ENCODE assay signal across 8 cellular contexts in genomic region chr7:156639426-156640256, GRCh38. TPM values are rescaled to one million over a fixed set of nuclear protein-coding genes. Genes with fewer than 3 reads are reported as not detected.
A peak's percentile ranks its signal among the peaks of the same experiment; 100 is the strongest.
DNase-seq lines count a peak whose midpoint lies in the region; ATAC-seq and TF ChIP-seq lines count a peak whose summit lies in the region.

No MANE protein-coding gene starts in this region.

- POLR2A ChIA-PET in A673 (lab: Charles Lee; ENCODE audit: low non-redundant PET) = interaction anchor here (0.6 kb wide), 1 partner anchor 164 kb away, joined by 3 read pairs; no protein-coding TSS in a partner anchor
- POLR2A ChIA-PET in activated B cell treated with CpG ODN at 0.5 μM for 24 hours (lab: Charles Lee) = no interaction called here

- H3K9me3 Mint-ChIP-seq in activated B cell treated with CpG ODN at 0.5 μM for 24 hours (peaks cover 3% of the 10 kb centered on the region), glutamatergic neuron (ENCODE audit: unreplicated experiment) (peaks cover 8% of the 10 kb centered on the region)

- H3K36me3 ChIP-seq in A673 (ENCODE audit: insufficient read depth, low read length, poor library complexity, severe bottlenecking) = no peaks in the 10 kb centered on the region

- intact Hi-C loops in A673 (cut with micrococcal nuclease; ENCODE audit: unreplicated experiment) (loop anchor here (10.0 kb wide), 1 partner anchor 175 kb away; no protein-coding TSS in a partner anchor), activated B cell treated with CpG ODN at 0.5 μM for 24 hours (cut with micrococcal nuclease) (loop anchor here (1.0 to 5.0 kb wide), 7 partner anchors 141 to 1637 kb away; partner anchors contain the start of genes INSIG1, LMBR1, NOM1 and PAXIP1)

- H3K4me3 Mint-ChIP-seq in activated B cell treated with CpG ODN at 0.5 μM for 24 hours = peak overlapping the region; percentile 92
- H3K4me3 Mint-ChIP-seq in glutamatergic neuron (ENCODE audit: unreplicated experiment) = peak overlapping the region; percentile 86

- H3K4me3 ChIP-seq in A673 (ENCODE audit: low read depth, low read length, poor library complexity, severe bottlenecking) = peak overlapping the region; percentile 59
- H3K4me3 ChIP-seq in retinal pigment epithelial cell (ENCODE audit: low read length) = peak overlapping the region; percentile 82

- peaks cover 7% of the 10 kb centered on the region for H3K27me3 ChIP-seq in A673 (replicated peaks; ENCODE audit: insufficient read depth, low read depth, low read length, poor library complexity)

- peak overlapping the region; percentile 80 for H3K27ac Mint-ChIP-seq in activated B cell treated with CpG ODN at 0.5 μM for 24 hours
- H3K27ac Mint-ChIP-seq in glutamatergic neuron (ENCODE audit: unreplicated experiment) = peak overlapping the region; percentile 73

- TF ChIP-seq CTCF in A673 (conservative IDR thresholded peaks at IDR 0.05; ENCODE audit: low read depth, low read length) = no peak
- TF ChIP-seq CTCF in activated B cell treated with CpG ODN at 0.5 μM for 24 hours (IDR thresholded peaks at IDR 0.05) = no peak
- TF ChIP-seq CTCF in glutamatergic neuron (IDR thresholded peaks at IDR 0.05; ENCODE audit: partially characterized antibody, unreplicated experiment) = no peak
- no peak for TF ChIP-seq CTCF in retinal pigment epithelial cell (conservative IDR thresholded peaks at IDR 0.05; ENCODE audit: low read depth, low read length)

- DNase-seq in A673 (ENCODE audit: low spot score) (no peak), activated B cell treated with CpG ODN at 0.5 μM for 24 hours (no peak), glutamatergic neuron (no peak), retinal pigment epithelial cell (ENCODE audit: low read depth) (no peak), A172 (ENCODE audit: low spot score) (no peak), NOMO-1 treated with dmso at 0.1 percent for 144 hours (lab: John Stamatoyannopoulos, UW; ENCODE audit: unreplicated experiment) (no peak), NCI-H1694 (lab: John Stamatoyannopoulos, UW) (no peak)

- no TSS peak for BruUV-seq in A673 (replicated peaks; lab: Mats Ljungman, UMichigan)

- no peaks in the 10 kb centered on the region for H3K9me3 ChIP-seq in A673 (ENCODE audit: low read depth, low read length, poor library complexity, severe bottlenecking)

- H3K4me1 Mint-ChIP-seq in activated B cell treated with CpG ODN at 0.5 μM for 24 hours = peaks cover 29% of the 10 kb centered on the region
- H3K4me1 Mint-ChIP-seq in glutamatergic neuron (ENCODE audit: low read depth, unreplicated experiment) = peaks cover 3% of the 10 kb centered on the region

- peaks cover 5% of the 10 kb centered on the region for H3K4me1 ChIP-seq in A673 (ENCODE audit: insufficient read depth, low read length, poor library complexity, severe bottlenecking)

- peak overlapping the region; percentile 58 for H3K27ac ChIP-seq in A673 (ENCODE audit: low read depth, low read length, poor library complexity, severe bottlenecking)

- H3K36me3 Mint-ChIP-seq in activated B cell treated with CpG ODN at 0.5 μM for 24 hours (ENCODE audit: low read depth) = peaks cover 7% of the 10 kb centered on the region
- peaks cover 6% of the 10 kb centered on the region for H3K36me3 Mint-ChIP-seq in glutamatergic neuron (ENCODE audit: unreplicated experiment)

- ATAC-seq in GM21717 (IDR thresholded peaks at IDR 0.05; ENCODE audit: unreplicated experiment) (peak; percentile 16), activated B cell treated with CpG ODN at 0.5 μM for 24 hours (ENCODE audit: low read depth) (no peak)

- CTCF ChIA-PET in A673 (lab: Charles Lee) = no interaction called here
- CTCF ChIA-PET in activated B cell treated with CpG ODN at 0.5 μM for 24 hours (lab: Charles Lee) = no interaction called here

- H3K27me3 Mint-ChIP-seq in activated B cell treated with CpG ODN at 0.5 μM for 24 hours (no peaks in the 10 kb centered on the region), glutamatergic neuron (ENCODE audit: unreplicated experiment) (peaks cover 9% of the 10 kb centered on the region)

RNA-seq across cellular contexts. Expression of gene RNF32, which starts 0.9 kb away (rescaled TPM):
- total RNA-seq in A673 (2021) = 0.59 and 1.5 TPM in 2 replicates
- 1.0 and 2.9 TPM in 2 replicates for total RNA-seq in activated B cell treated with CpG ODN at 0.5 μM for 24 hours
- 2.2 TPM for total RNA-seq in glutamatergic neuron (ENCODE audit: unreplicated experiment)
- total RNA-seq in A172 (2014; rRNA removed; shearing (Covaris generic)) = not detected in 2 replicates
